Comparison of ENCODE assay signal across 1 cellular context in genomic region chr3:159978353-159978752, GRCh38.
TF ChIP-seq lines count a peak whose summit lies in the region.

No MANE protein-coding gene starts in this region.

TF ChIP-seq in HepG2, 621 proteins besides CTCF, POLR2A, EP300 and RAD21 (continued from another document and continues in another):
- TF ChIP-seq KIAA2018 (CRISPR knock-in tag; IDR thresholded peaks at IDR 0.05; ENCODE audit: borderline replicate concordance) (no peak), PRDM4 (CRISPR knock-in tag; IDR thresholded peaks at IDR 0.05; ENCODE audit: borderline replicate concordance) (no peak), SP5 (CRISPR knock-in tag; IDR thresholded peaks at IDR 0.05; ENCODE audit: borderline replicate concordance, low read depth) (no peak), KMT2B (CRISPR knock-in tag; IDR thresholded peaks at IDR 0.05) (no peak), ASH2L (IDR thresholded peaks at IDR 0.05; ENCODE audit: insufficient read length, low read depth, low read length) (peak; percentile 56), HNRNPK (IDR thresholded peaks at IDR 0.05; ENCODE audit: low read depth, low read length, poor library complexity, severe bottlenecking) (no peak), ZNF768 (CRISPR knock-in tag; IDR thresholded peaks at IDR 0.05) (no peak), SPEN (CRISPR knock-in tag; IDR thresholded peaks at IDR 0.05; ENCODE audit: low read depth) (no peak), GATAD2A (CRISPR knock-in tag; IDR thresholded peaks at IDR 0.05) (peak; percentile 77), ZNF850 (CRISPR knock-in tag; conservative IDR thresholded peaks at IDR 0.05) (no peak), SATB2 (CRISPR knock-in tag; IDR thresholded peaks at IDR 0.05) (no peak), ZBTB43 (CRISPR knock-in tag; conservative IDR thresholded peaks at IDR 0.05) (no peak), ZNF329 (CRISPR knock-in tag; IDR thresholded peaks at IDR 0.05; ENCODE audit: low read depth) (no peak), MIER3 (CRISPR knock-in tag; IDR thresholded peaks at IDR 0.05; ENCODE audit: borderline replicate concordance) (no peak), STAG1 (CRISPR knock-in tag; IDR thresholded peaks at IDR 0.05) (no peak), ZNF382 (CRISPR knock-in tag; IDR thresholded peaks at IDR 0.05; ENCODE audit: borderline replicate concordance) (no peak), ZSCAN9 (CRISPR knock-in tag; IDR thresholded peaks at IDR 0.05; ENCODE audit: borderline replicate concordance) (no peak), ZNF746 (CRISPR knock-in tag; IDR thresholded peaks at IDR 0.05) (no peak), PCBP2 (optimal IDR thresholded peaks at IDR 0.05; ENCODE audit: low read depth, low read length, poor library complexity, severe bottlenecking) (no peak), CREB1 (IDR thresholded peaks at IDR 0.05) (no peak), CREB1 (CRISPR knock-in tag; IDR thresholded peaks at IDR 0.05) (no peak), RFX1 (IDR thresholded peaks at IDR 0.05) (peak; percentile 74; the same call in 1 of the 2 replicates), MEF2D (CRISPR knock-in tag; IDR thresholded peaks at IDR 0.05) (peak; percentile 64; the same call in 1 of the 2 replicates), MEIS2 (CRISPR knock-in tag; IDR thresholded peaks at IDR 0.05) (peak; percentile 40; the same call in 1 of the 2 replicates), NR0B2 (CRISPR knock-in tag; IDR thresholded peaks at IDR 0.05) (no peak), CENPX (CRISPR knock-in tag; IDR thresholded peaks at IDR 0.05) (no peak), HNF4A (CRISPR knock-in tag; IDR thresholded peaks at IDR 0.05) (peak; percentile 93), ZNF577 (CRISPR knock-in tag; IDR thresholded peaks at IDR 0.05; ENCODE audit: borderline replicate concordance, low read depth) (no peak), HDAC1 (CRISPR knock-in tag; IDR thresholded peaks at IDR 0.05) (no peak), ZNF549 (CRISPR knock-in tag; IDR thresholded peaks at IDR 0.05) (no peak), ZBTB42 (CRISPR knock-in tag; IDR thresholded peaks at IDR 0.05) (no peak)
- TF ChIP-seq, protein P1, sequence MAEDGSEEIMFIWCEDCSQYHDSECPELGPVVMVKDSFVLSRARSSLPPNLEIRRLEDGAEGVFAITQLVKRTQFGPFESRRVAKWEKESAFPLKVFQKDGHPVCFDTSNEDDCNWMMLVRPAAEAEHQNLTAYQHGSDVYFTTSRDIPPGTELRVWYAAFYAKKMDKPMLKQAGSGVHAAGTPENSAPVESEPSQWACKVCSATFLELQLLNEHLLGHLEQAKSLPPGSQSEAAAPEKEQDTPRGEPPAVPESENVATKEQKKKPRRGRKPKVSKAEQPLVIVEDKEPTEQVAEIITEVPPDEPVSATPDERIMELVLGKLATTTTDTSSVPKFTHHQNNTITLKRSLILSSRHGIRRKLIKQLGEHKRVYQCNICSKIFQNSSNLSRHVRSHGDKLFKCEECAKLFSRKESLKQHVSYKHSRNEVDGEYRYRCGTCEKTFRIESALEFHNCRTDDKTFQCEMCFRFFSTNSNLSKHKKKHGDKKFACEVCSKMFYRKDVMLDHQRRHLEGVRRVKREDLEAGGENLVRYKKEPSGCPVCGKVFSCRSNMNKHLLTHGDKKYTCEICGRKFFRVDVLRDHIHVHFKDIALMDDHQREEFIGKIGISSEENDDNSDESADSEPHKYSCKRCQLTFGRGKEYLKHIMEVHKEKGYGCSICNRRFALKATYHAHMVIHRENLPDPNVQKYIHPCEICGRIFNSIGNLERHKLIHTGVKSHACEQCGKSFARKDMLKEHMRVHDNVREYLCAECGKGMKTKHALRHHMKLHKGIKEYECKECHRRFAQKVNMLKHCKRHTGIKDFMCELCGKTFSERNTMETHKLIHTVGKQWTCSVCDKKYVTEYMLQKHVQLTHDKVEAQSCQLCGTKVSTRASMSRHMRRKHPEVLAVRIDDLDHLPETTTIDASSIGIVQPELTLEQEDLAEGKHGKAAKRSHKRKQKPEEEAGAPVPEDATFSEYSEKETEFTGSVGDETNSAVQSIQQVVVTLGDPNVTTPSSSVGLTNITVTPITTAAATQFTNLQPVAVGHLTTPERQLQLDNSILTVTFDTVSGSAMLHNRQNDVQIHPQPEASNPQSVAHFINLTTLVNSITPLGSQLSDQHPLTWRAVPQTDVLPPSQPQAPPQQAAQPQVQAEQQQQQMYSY (CRISPR knock-in tag; IDR thresholded peaks at IDR 0.05), result no peak
- TF ChIP-seq, protein P2, sequence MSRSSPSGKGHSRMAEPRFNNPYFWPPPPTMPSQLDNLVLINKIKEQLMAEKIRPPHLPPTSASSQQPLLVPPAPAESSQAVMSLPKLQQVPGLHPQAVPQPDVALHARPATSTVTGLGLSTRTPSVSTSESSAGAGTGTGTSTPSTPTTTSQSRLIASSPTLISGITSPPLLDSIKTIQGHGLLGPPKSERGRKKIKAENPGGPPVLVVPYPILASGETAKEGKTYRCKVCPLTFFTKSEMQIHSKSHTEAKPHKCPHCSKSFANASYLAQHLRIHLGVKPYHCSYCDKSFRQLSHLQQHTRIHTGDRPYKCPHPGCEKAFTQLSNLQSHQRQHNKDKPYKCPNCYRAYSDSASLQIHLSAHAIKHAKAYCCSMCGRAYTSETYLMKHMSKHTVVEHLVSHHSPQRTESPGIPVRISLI (CRISPR knock-in tag; IDR thresholded peaks at IDR 0.05; ENCODE audit: borderline replicate concordance), result no peak
- TF ChIP-seq, protein P3, sequence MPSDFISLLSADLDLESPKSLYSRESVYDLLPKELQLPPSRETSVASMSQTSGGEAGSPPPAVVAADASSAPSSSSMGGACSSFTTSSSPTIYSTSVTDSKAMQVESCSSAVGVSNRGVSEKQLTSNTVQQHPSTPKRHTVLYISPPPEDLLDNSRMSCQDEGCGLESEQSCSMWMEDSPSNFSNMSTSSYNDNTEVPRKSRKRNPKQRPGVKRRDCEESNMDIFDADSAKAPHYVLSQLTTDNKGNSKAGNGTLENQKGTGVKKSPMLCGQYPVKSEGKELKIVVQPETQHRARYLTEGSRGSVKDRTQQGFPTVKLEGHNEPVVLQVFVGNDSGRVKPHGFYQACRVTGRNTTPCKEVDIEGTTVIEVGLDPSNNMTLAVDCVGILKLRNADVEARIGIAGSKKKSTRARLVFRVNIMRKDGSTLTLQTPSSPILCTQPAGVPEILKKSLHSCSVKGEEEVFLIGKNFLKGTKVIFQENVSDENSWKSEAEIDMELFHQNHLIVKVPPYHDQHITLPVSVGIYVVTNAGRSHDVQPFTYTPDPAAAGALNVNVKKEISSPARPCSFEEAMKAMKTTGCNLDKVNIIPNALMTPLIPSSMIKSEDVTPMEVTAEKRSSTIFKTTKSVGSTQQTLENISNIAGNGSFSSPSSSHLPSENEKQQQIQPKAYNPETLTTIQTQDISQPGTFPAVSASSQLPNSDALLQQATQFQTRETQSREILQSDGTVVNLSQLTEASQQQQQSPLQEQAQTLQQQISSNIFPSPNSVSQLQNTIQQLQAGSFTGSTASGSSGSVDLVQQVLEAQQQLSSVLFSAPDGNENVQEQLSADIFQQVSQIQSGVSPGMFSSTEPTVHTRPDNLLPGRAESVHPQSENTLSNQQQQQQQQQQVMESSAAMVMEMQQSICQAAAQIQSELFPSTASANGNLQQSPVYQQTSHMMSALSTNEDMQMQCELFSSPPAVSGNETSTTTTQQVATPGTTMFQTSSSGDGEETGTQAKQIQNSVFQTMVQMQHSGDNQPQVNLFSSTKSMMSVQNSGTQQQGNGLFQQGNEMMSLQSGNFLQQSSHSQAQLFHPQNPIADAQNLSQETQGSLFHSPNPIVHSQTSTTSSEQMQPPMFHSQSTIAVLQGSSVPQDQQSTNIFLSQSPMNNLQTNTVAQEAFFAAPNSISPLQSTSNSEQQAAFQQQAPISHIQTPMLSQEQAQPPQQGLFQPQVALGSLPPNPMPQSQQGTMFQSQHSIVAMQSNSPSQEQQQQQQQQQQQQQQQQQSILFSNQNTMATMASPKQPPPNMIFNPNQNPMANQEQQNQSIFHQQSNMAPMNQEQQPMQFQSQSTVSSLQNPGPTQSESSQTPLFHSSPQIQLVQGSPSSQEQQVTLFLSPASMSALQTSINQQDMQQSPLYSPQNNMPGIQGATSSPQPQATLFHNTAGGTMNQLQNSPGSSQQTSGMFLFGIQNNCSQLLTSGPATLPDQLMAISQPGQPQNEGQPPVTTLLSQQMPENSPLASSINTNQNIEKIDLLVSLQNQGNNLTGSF (CRISPR knock-in tag; IDR thresholded peaks at IDR 0.05), result no peak
- TF ChIP-seq, protein P4, sequence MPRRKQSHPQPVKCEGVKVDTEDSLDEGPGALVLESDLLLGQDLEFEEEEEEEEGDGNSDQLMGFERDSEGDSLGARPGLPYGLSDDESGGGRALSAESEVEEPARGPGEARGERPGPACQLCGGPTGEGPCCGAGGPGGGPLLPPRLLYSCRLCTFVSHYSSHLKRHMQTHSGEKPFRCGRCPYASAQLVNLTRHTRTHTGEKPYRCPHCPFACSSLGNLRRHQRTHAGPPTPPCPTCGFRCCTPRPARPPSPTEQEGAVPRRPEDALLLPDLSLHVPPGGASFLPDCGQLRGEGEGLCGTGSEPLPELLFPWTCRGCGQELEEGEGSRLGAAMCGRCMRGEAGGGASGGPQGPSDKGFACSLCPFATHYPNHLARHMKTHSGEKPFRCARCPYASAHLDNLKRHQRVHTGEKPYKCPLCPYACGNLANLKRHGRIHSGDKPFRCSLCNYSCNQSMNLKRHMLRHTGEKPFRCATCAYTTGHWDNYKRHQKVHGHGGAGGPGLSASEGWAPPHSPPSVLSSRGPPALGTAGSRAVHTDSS (CRISPR knock-in tag; conservative IDR thresholded peaks at IDR 0.05), result no peak
